27 cellular contexts compared by ENCODE assay signal in genomic region chr2:31200972-31201371, GRCh38. TPM values are rescaled to one million over a fixed set of nuclear protein-coding genes. Genes with fewer than 3 reads are reported as not detected.
"Had no signal": no experiment of that assay in that cellular context is flagged by ENCODE, and none has a peak within 500 bp of the region (broad histone marks: within the 10 kb centered on the region; RNA-seq: fewer than 3 reads in every experiment).

No MANE protein-coding gene starts in this region.

- H3K27ac ChIP-seq: epithelial cell of prostate, esophagus muscularis mucosa, gastroesophageal sphincter, left ventricle myocardium inferior, lower lobe of right lung, parathyroid adenoma, prostate gland, spleen, tibial artery, upper lobe of right lung had no signal

- H3K27me3 Mint-ChIP-seq: dendritic cell treated with granulocyte-macrophage colony-stimulating factor and Interleukin-4, amounts not matched to agents 40 ng/mL and 50 ng/mL, for 4 days; memory B cell; stimulated activated memory B cell treated with anti-CD40 and anti-IgM and Interleukin-4, amounts not matched to agents 10 μg/mL and 1 μg/mL and 100 μg/mL, for 72 hours; stimulated activated naive CD8-positive, alpha-beta T cell treated with anti-CD3 and anti-CD28 coated beads, Interleukin-15, Interleukin-2, amounts not matched to agents 100 ng/mL and 50 ng/mL, for 24 hours had no signal

- H3K9me3 Mint-ChIP-seq: dendritic cell treated with granulocyte-macrophage colony-stimulating factor and Interleukin-4, amounts not matched to agents 40 ng/mL and 50 ng/mL, for 4 days; effector memory CD8-positive, alpha-beta T cell; natural killer cell treated with Interleukin-12 subunit alpha and Interleukin-12 subunit beta and Interleukin-15 and Interleukin-18, amount 100 ng/mL, for 72 hours had no signal

- H3K36me3 Mint-ChIP-seq: immature natural killer cell; natural killer cell treated with Interleukin-12 subunit alpha and Interleukin-12 subunit beta and Interleukin-15 and Interleukin-18, amount 100 ng/mL, for 72 hours had no signal

- H3K9me3 ChIP-seq: esophagus muscularis mucosa, gastroesophageal sphincter, left ventricle myocardium inferior, lower lobe of right lung, prostate gland, spleen, tibial artery, upper lobe of right lung had no signal

- H3K4me1 Mint-ChIP-seq: immature natural killer cell; memory B cell; stimulated activated memory B cell treated with anti-CD40 and anti-IgM and Interleukin-4, amounts not matched to agents 10 μg/mL and 1 μg/mL and 100 μg/mL, for 72 hours had no signal

- H3K4me1 ChIP-seq: gastroesophageal sphincter, lower lobe of right lung, parathyroid adenoma, prostate gland, spleen, tibial artery, upper lobe of right lung had no signal

- H3K4me3 Mint-ChIP-seq: dendritic cell treated with granulocyte-macrophage colony-stimulating factor and Interleukin-4, amounts not matched to agents 40 ng/mL and 50 ng/mL, for 4 days; effector memory CD8-positive, alpha-beta T cell; immature natural killer cell; memory B cell; natural killer cell treated with Interleukin-12 subunit alpha and Interleukin-12 subunit beta and Interleukin-15 and Interleukin-18, amount 100 ng/mL, for 72 hours; stimulated activated memory B cell treated with anti-CD40 and anti-IgM and Interleukin-4, amounts not matched to agents 10 μg/mL and 1 μg/mL and 100 μg/mL, for 72 hours; stimulated activated naive CD8-positive, alpha-beta T cell treated with anti-CD3 and anti-CD28 coated beads, Interleukin-15, Interleukin-2, amounts not matched to agents 100 ng/mL and 50 ng/mL, for 24 hours had no signal

- H3K27me3 ChIP-seq: esophagus muscularis mucosa, spleen, tibial artery, upper lobe of right lung had no signal

- DNase-seq: effector memory CD8-positive, alpha-beta T cell; glutamatergic neuron; immature natural killer cell; kidney; left cardiac atrium; left ventricle myocardium inferior; lower lobe of right lung; midbrain; occipital lobe; spleen; stimulated activated CD4-positive, alpha-beta T cell treated with anti-CD3 and anti-CD28 coated beads, Interleukin-15, amount 100 ng/mL, for 24 hours; stimulated activated CD4-positive, alpha-beta T cell treated with anti-CD3 and anti-CD28 coated beads, Interleukin-1b, Interleukin-23, amount 100 ng/mL, for 48 hours; stimulated activated CD4-positive, alpha-beta T cell treated with anti-CD3 and anti-CD28 coated beads, Interleukin-4, amount 100 ng/mL, for 24 hours; tibial artery; upper lobe of right lung had no signal

- ATAC-seq: effector memory CD8-positive, alpha-beta T cell; gastroesophageal sphincter; left cardiac atrium; lower lobe of right lung; natural killer cell treated with Interleukin-12 subunit alpha and Interleukin-12 subunit beta and Interleukin-15 and Interleukin-18, amount 100 ng/mL, for 72 hours; sciatic nerve; stimulated activated memory B cell treated with anti-CD40 and anti-IgM and Interleukin-4, amounts not matched to agents 10 μg/mL and 1 μg/mL and 100 μg/mL, for 72 hours; upper lobe of right lung had no signal

- H3K27ac Mint-ChIP-seq: dendritic cell treated with granulocyte-macrophage colony-stimulating factor and Interleukin-4, amounts not matched to agents 40 ng/mL and 50 ng/mL, for 4 days; effector memory CD8-positive, alpha-beta T cell; immature natural killer cell; memory B cell; natural killer cell treated with Interleukin-12 subunit alpha and Interleukin-12 subunit beta and Interleukin-15 and Interleukin-18, amount 100 ng/mL, for 72 hours; stimulated activated memory B cell treated with anti-CD40 and anti-IgM and Interleukin-4, amounts not matched to agents 10 μg/mL and 1 μg/mL and 100 μg/mL, for 72 hours; stimulated activated naive CD8-positive, alpha-beta T cell treated with anti-CD3 and anti-CD28 coated beads, Interleukin-15, Interleukin-2, amounts not matched to agents 100 ng/mL and 50 ng/mL, for 24 hours had no signal

- H3K4me3 ChIP-seq: esophagus muscularis mucosa, gastroesophageal sphincter, left ventricle myocardium inferior, lower lobe of right lung, prostate gland, spleen, tibial artery, upper lobe of right lung had no signal

- H3K36me3 ChIP-seq: esophagus muscularis mucosa, gastroesophageal sphincter, left ventricle myocardium inferior, lower lobe of right lung, prostate gland, tibial artery, upper lobe of right lung had no signal

- FAIRE-seq: kidney had no signal

RNA-seq across cellular contexts. Expression of gene CAPN14, which starts 16.3 kb away (rescaled TPM):
- total RNA-seq: skeletal muscle tissue had no signal
